Comparison of ENCODE assay signal across 8 cellular contexts in genomic region chr2:45342-46130, GRCh38. TPM values are rescaled to one million over a fixed set of nuclear protein-coding genes. Genes with fewer than 3 reads are reported as not detected.
DNase-seq lines count a peak whose midpoint lies in the region; ATAC-seq and TF ChIP-seq lines count a peak whose summit lies in the region.

No MANE protein-coding gene starts in this region.

- no TSS peak for BruUV-seq in A673 (replicated peaks; lab: Mats Ljungman, UMichigan)

- peaks cover 46% of the 10 kb centered on the region for H3K27me3 ChIP-seq in A673 (replicated peaks; ENCODE audit: insufficient read depth, low read depth, low read length, poor library complexity)
- H3K27me3 ChIP-seq in HUES64 (ENCODE audit: insufficient read depth, low read length) = peaks cover 54% of the 10 kb centered on the region
- peaks cover 8% of the 10 kb centered on the region for H3K27me3 ChIP-seq in colonic mucosa
- peaks cover 3% of the 10 kb centered on the region for H3K27me3 ChIP-seq in mucosa of stomach (ENCODE audit: control insufficient read depth, insufficient read depth, low read length)

- CTCF ChIA-PET in A673 (lab: Charles Lee) = no interaction called here

- H3K9me3 ChIP-seq in A673 (ENCODE audit: low read depth, low read length, poor library complexity, severe bottlenecking) (no peaks in the 10 kb centered on the region), HUES64 (ENCODE audit: insufficient read depth, low read depth, low read length) (no peaks in the 10 kb centered on the region), colonic mucosa (no peaks in the 10 kb centered on the region), mucosa of stomach (ENCODE audit: control insufficient read depth, low read length) (no peaks in the 10 kb centered on the region)

- peak overlapping the region; percentile 51 for H3K4me3 ChIP-seq in A673 (ENCODE audit: low read depth, low read length, poor library complexity, severe bottlenecking)
- peak overlapping the region; percentile 77 for H3K4me3 ChIP-seq in HUES64 (ENCODE audit: low read length)
- peak overlapping the region; percentile 62 for H3K4me3 ChIP-seq in colonic mucosa
- H3K4me3 ChIP-seq in mucosa of stomach (ENCODE audit: low read length) = peak overlapping the region; percentile 48

- 1% methylated on average over 76 of the region's 76 CpGs for WGBS in HUES64

- no peak for TF ChIP-seq CTCF in A673 (conservative IDR thresholded peaks at IDR 0.05; ENCODE audit: low read depth, low read length)
- no peak for TF ChIP-seq CTCF in colonic mucosa (IDR thresholded peaks at IDR 0.05)
- TF ChIP-seq CTCF in GM13976 (IDR thresholded peaks at IDR 0.05; ENCODE audit: borderline replicate concordance, control extremely low read depth, extremely low read depth, insufficient read depth, missing control alignments) = no peak

- DNase-seq in A673 (ENCODE audit: low spot score) (no peak), colonic mucosa (peak; percentile 62), NCI-H82 treated with DMSO at 0.1 percent for 48 hours (lab: John Stamatoyannopoulos, UW; ENCODE audit: unreplicated experiment) (no peak), GM13976 (ENCODE audit: low spot score) (no peak)

- H3K9ac ChIP-seq in HUES64 (ENCODE audit: low read depth, low read length) (peak overlapping the region; percentile 43), colonic mucosa (ENCODE audit: low read depth in 2 of 2, low read length in 2 of 2) (peak overlapping the region; percentile 87 to 94), mucosa of stomach (ENCODE audit: low read length) (peak overlapping the region; percentile 77)

- H3K27ac ChIP-seq in A673 (ENCODE audit: low read depth, low read length, poor library complexity, severe bottlenecking) (peak overlapping the region; percentile 28), HUES64 (ENCODE audit: low read depth, low read length) (no peak overlapping the region), colonic mucosa (peak overlapping the region; percentile 87)

- intact Hi-C loops in A673 (cut with micrococcal nuclease; ENCODE audit: unreplicated experiment) (no loop called here), colonic mucosa (cut with DNase I) (no loop called here)

- ATAC-seq in HG02938 (IDR thresholded peaks at IDR 0.05; ENCODE audit: unreplicated experiment) (no peak), GM19328 (IDR thresholded peaks at IDR 0.05; ENCODE audit: unreplicated experiment) (no peak)

- H3K36me3 ChIP-seq in A673 (ENCODE audit: insufficient read depth, low read length, poor library complexity, severe bottlenecking) (no peaks in the 10 kb centered on the region), HUES64 (ENCODE audit: insufficient read depth, low read length) (peaks cover 13% of the 10 kb centered on the region), colonic mucosa (no peaks in the 10 kb centered on the region), mucosa of stomach (ENCODE audit: control insufficient read depth, insufficient read depth, low read length) (no peaks in the 10 kb centered on the region)

- H3K4me1 ChIP-seq in A673 (ENCODE audit: insufficient read depth, low read length, poor library complexity, severe bottlenecking) (no peaks in the 10 kb centered on the region), HUES64 (ENCODE audit: insufficient read depth, low read length) (peaks cover 9% of the 10 kb centered on the region; the same call in 1 of the 2 replicates), colonic mucosa (no peaks in the 10 kb centered on the region), mucosa of stomach (ENCODE audit: control insufficient read depth, insufficient read depth, low read length) (peaks cover 10% of the 10 kb centered on the region)

- POLR2A ChIA-PET in A673 (lab: Charles Lee; ENCODE audit: low non-redundant PET) = no interaction called here

- in situ Hi-C loops in GM13976 (cut with MboI; ENCODE audit: low sequenced_read_pairs, unreplicated experiment) = no loop called here

RNA-seq across cellular contexts. Expression of gene FAM110C, which starts 0.8 kb away (rescaled TPM):
- total RNA-seq in A673 (2021) (1.2 and 2.6 TPM in 2 replicates), colonic mucosa (10 to 100 TPM; 20.1 to 24.6 TPM)
- 3.5 TPM for polyA plus RNA-seq in HUES64 (2013, experiment 1 of 2)
- 2.7 TPM for polyA plus RNA-seq in HUES64 (2013, experiment 2 of 2)
